14 cellular contexts compared by ENCODE assay signal in the genomic region with DNA sequence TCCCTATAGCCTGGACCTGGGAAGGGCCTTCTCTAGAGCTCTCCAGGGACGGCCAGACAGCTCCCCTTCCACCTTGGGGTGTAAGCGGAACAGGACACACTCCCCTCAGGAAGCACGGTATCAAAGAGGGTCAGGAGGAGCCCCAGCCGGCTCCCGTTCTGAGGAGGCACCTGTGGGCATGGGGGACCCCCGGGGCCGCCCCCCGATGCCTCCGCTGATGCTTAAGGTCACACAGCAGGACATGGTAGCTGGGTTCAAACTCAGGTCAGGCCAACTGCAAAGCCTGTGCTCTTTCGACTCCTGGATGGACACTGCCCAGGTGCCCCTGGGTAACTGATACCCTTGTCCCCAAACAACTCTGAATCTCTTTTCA. TPM values are rescaled to one million over a fixed set of nuclear protein-coding genes. Genes with fewer than 3 reads are reported as not detected.
DNase-seq lines count a peak whose midpoint lies in the region; ATAC-seq, FAIRE-seq and TF ChIP-seq lines count a peak whose summit lies in the region.
"Had no signal": no experiment of that assay in that cellular context is flagged by ENCODE, and none has a peak within 500 bp of the region (broad histone marks: within the 10 kb centered on the region; RNA-seq: fewer than 3 reads in every experiment).

No MANE protein-coding gene starts in this region.

- FAIRE-seq in astrocyte (lab: Jason Lieb, UNC) (no peak), kidney (lab: Jason Lieb, UNC) (no peak)
- FAIRE-seq: colon had no signal

- H3K9me3 Mint-ChIP-seq in astrocyte (ENCODE audit: unreplicated experiment) = peaks cover 2% of the 10 kb centered on the region
- no peaks in the 10 kb centered on the region for H3K9me3 Mint-ChIP-seq in natural killer cell treated with Interleukin-12 subunit alpha and Interleukin-12 subunit beta and Interleukin-15 and Interleukin-18, amount 100 ng/mL, for 72 hours

- H3K4me1 ChIP-seq in ACC112 (ENCODE audit: control insufficient read depth, insufficient read depth, low read length, unreplicated experiment) = peaks cover 15% of the 10 kb centered on the region
- peaks cover 30% of the 10 kb centered on the region for H3K4me1 ChIP-seq in astrocyte (ENCODE audit: insufficient read depth, low read length)
- H3K4me1 ChIP-seq in kidney (ENCODE audit: control insufficient read depth in 1 of 2, insufficient read depth in 1 of 2, low read depth in 1 of 2, low read length in 2 of 2) = peaks cover 67 to 68% of the 10 kb centered on the region in 2 donors
- peaks cover 4% of the 10 kb centered on the region for H3K4me1 ChIP-seq in psoas muscle

- peaks cover 95% of the 10 kb centered on the region for H4K20me1 ChIP-seq in astrocyte (ENCODE audit: insufficient read depth, low read length)

- DNase-seq in astrocyte (ENCODE audit: low read depth) = no peak
- DNase-seq in kidney = peak; percentile 61
- peak in 1 of 2 donors; percentile 44 for DNase-seq in psoas muscle
- no peak for DNase-seq in midbrain (lab: John Stamatoyannopoulos, UW)
- DNase-seq in cerebellar cortex (ENCODE audit: low spot score) = no peak
- no peak for DNase-seq in natural killer cell treated with Interleukin-12 subunit alpha and Interleukin-12 subunit beta and Interleukin-15 and Interleukin-18, amount 100 ng/mL, for 72 hours (ENCODE audit: low spot score)
- DNase-seq: KG1; NCI-H2227 treated with DMSO at 0.1 percent for 48 hours; stimulated activated CD4-positive, alpha-beta T cell treated with anti-CD3 and anti-CD28 coated beads, Interleukin-12 subunit alpha, Interleukin-12 subunit beta, amount 100 ng/mL, for 4 hours had no signal

- no peak for ATAC-seq in psoas muscle
- ATAC-seq in GM19324 (IDR thresholded peaks at IDR 0.05; ENCODE audit: low FRiP score, unreplicated experiment) = no peak
- ATAC-seq in natural killer cell treated with Interleukin-12 subunit alpha and Interleukin-12 subunit beta and Interleukin-15 and Interleukin-18, amount 100 ng/mL, for 72 hours = no peak

- WGBS in psoas muscle, 3 donors = 84 to 96% (median 84%) methylated on average over 10 of the region's 10 CpGs

- H3K27me3 Mint-ChIP-seq in astrocyte (ENCODE audit: low read depth, unreplicated experiment) = no peaks in the 10 kb centered on the region
- no peaks in the 10 kb centered on the region for H3K27me3 Mint-ChIP-seq in natural killer cell treated with Interleukin-12 subunit alpha and Interleukin-12 subunit beta and Interleukin-15 and Interleukin-18, amount 100 ng/mL, for 72 hours

- H3K36me3 ChIP-seq in ACC112 (ENCODE audit: insufficient read depth, low read length) (no peaks in the 10 kb centered on the region), astrocyte (ENCODE audit: insufficient read depth, low read length) (no peaks in the 10 kb centered on the region), kidney (ENCODE audit: control insufficient read depth in 1 of 2, insufficient read depth in 2 of 2, low read length in 2 of 2) (no peaks in the 10 kb centered on the region), psoas muscle (ENCODE audit: insufficient read depth in 1 of 2, low read depth in 1 of 2) (no peaks in the 10 kb centered on the region)

- peaks cover 13% of the 10 kb centered on the region for H3K36me3 Mint-ChIP-seq in astrocyte (ENCODE audit: low read depth, unreplicated experiment)
- H3K36me3 Mint-ChIP-seq in natural killer cell treated with Interleukin-12 subunit alpha and Interleukin-12 subunit beta and Interleukin-15 and Interleukin-18, amount 100 ng/mL, for 72 hours = no peaks in the 10 kb centered on the region

- peak overlapping the region; percentile 24 for H3K4me2 ChIP-seq in astrocyte (ENCODE audit: low read length)

- intact Hi-C loops in kidney (cut with DNase I) = no loop called here
- intact Hi-C loops in psoas muscle (cut with DNase I) = no loop called here

- H2AFZ ChIP-seq in ACC112 (ENCODE audit: low read length, unreplicated experiment) = no peak overlapping the region
- H2AFZ ChIP-seq in astrocyte (ENCODE audit: low read depth, low read length) = no peak overlapping the region

- no peaks in the 10 kb centered on the region for H3K9me3 ChIP-seq in astrocyte (ENCODE audit: insufficient read depth, low read depth, low read length)
- no peaks in the 10 kb centered on the region for H3K9me3 ChIP-seq in kidney (ENCODE audit: control insufficient read depth in 1 of 2, low read length in 2 of 2)
- no peaks in the 10 kb centered on the region for H3K9me3 ChIP-seq in psoas muscle
- H3K9me3 ChIP-seq: Caco-2 had no signal

- H3K4me1 Mint-ChIP-seq in astrocyte (ENCODE audit: low read depth, unreplicated experiment) = peaks cover 24% of the 10 kb centered on the region
- H3K4me1 Mint-ChIP-seq in natural killer cell treated with Interleukin-12 subunit alpha and Interleukin-12 subunit beta and Interleukin-15 and Interleukin-18, amount 100 ng/mL, for 72 hours (ENCODE audit: low read depth in 2 of 2) = peaks cover 35 to 45% of the 10 kb centered on the region in 2 donors

- H3K27ac Mint-ChIP-seq in astrocyte (ENCODE audit: unreplicated experiment) = no peak overlapping the region
- H3K27ac Mint-ChIP-seq in natural killer cell treated with Interleukin-12 subunit alpha and Interleukin-12 subunit beta and Interleukin-15 and Interleukin-18, amount 100 ng/mL, for 72 hours = no peak overlapping the region

- no peaks in the 10 kb centered on the region for H3K27me3 ChIP-seq in ACC112 (ENCODE audit: insufficient read depth, low read length)
- no peaks in the 10 kb centered on the region for H3K27me3 ChIP-seq in astrocyte (ENCODE audit: insufficient read depth, low read length)
- no peaks in the 10 kb centered on the region for H3K27me3 ChIP-seq in psoas muscle (ENCODE audit: insufficient read depth in 3 of 3, low read length in 2 of 3)

- H3K4me3 ChIP-seq in ACC112 (ENCODE audit: low read depth, low read length) (no peak overlapping the region), astrocyte (ENCODE audit: insufficient read depth, low read depth, low read length) (no peak overlapping the region), kidney (ENCODE audit: low read length in 2 of 2) (no peak overlapping the region), psoas muscle (no peak overlapping the region)
- H3K4me3 ChIP-seq: SK-N-MC had no signal

- TF ChIP-seq CTCF in astrocyte (IDR thresholded peaks at IDR 0.05; ENCODE audit: insufficient read depth, low read depth, low read length) (no peak), kidney (IDR thresholded peaks at IDR 0.05; ENCODE audit: borderline replicate concordance, extremely low read depth, insufficient read depth) (no peak), psoas muscle (IDR thresholded peaks at IDR 0.05) (no peak)

- no peak overlapping the region for H3K4me3 Mint-ChIP-seq in astrocyte (ENCODE audit: unreplicated experiment)
- no peak overlapping the region for H3K4me3 Mint-ChIP-seq in natural killer cell treated with Interleukin-12 subunit alpha and Interleukin-12 subunit beta and Interleukin-15 and Interleukin-18, amount 100 ng/mL, for 72 hours

- H3K9ac ChIP-seq in astrocyte (ENCODE audit: low read length) (peak overlapping the region; percentile 26), kidney (ENCODE audit: low read length in 2 of 2) (peak overlapping the region; percentile 16 to 62)

- H3K27ac ChIP-seq in ACC112 (ENCODE audit: low read depth, low read length) (peak overlapping the region; percentile 33; the same call in 1 of the 2 replicates), astrocyte (ENCODE audit: low read depth, low read length) (no peak overlapping the region), kidney (ENCODE audit: low read depth in 2 of 2, low read length in 2 of 2) (peak overlapping the region; percentile 95), psoas muscle (peak overlapping the region; percentile 23)
- H3K27ac ChIP-seq: SK-N-MC had no signal

- H3K79me2 ChIP-seq in ACC112 (ENCODE audit: control insufficient read depth, insufficient read depth, low read length, unreplicated experiment) (no peaks in the 10 kb centered on the region), astrocyte (ENCODE audit: insufficient read depth, low read length) (peaks cover 90% of the 10 kb centered on the region)

RNA-seq across cellular contexts. Expression of a gene that starts 49.8 kb away (rescaled TPM):
- 64.5 and 71.5 TPM in 2 replicates for total RNA-seq in astrocyte
- 65.7 TPM for total RNA-seq in kidney
- 16.6 TPM for polyA plus RNA-seq in kidney (ENCODE audit: insufficient read depth, low read depth, low replicate concordance)
- total RNA-seq in psoas muscle = 1 to 10 TPM; 4.1 to 8.9 (median 7.8) TPM
- polyA plus RNA-seq in psoas muscle = 1 to 10 TPM; 1.4 to 3.3 (median 2.5) TPM
- 10 to 100 TPM; 48.0 to 57.6 TPM for total RNA-seq in natural killer cell treated with Interleukin-12 subunit alpha and Interleukin-12 subunit beta and Interleukin-15 and Interleukin-18, amount 100 ng/mL, for 72 hours
